1 cellular context compared by ENCODE assay signal in genomic region chr12:2190085-2190484, GRCh38.
TF ChIP-seq lines count a peak whose summit lies in the region.

No MANE protein-coding gene starts in this region.

TF ChIP-seq in WTC11, 78 proteins besides CTCF, POLR2A, EP300 and RAD21 (continued from another document):
- TF ChIP-seq STAT6 (CRISPR knock-in tag; conservative IDR thresholded peaks at IDR 0.05; ENCODE audit: low read depth): no peak
- TF ChIP-seq TCF7 (CRISPR knock-in tag; IDR thresholded peaks at IDR 0.05; ENCODE audit: low read depth): no peak
- no peak for TF ChIP-seq ELF4 (CRISPR knock-in tag; IDR thresholded peaks at IDR 0.05; ENCODE audit: low read depth)
- TF ChIP-seq ZNF416 (CRISPR knock-in tag; IDR thresholded peaks at IDR 0.05): no peak
- TF ChIP-seq OVOL2 (CRISPR knock-in tag; IDR thresholded peaks at IDR 0.05; ENCODE audit: borderline replicate concordance): no peak
- no peak for TF ChIP-seq ZNF138 (CRISPR knock-in tag; conservative IDR thresholded peaks at IDR 0.05)
- no peak for TF ChIP-seq ETV6 (CRISPR knock-in tag; IDR thresholded peaks at IDR 0.05)
